In genomic region chr20:54067606-54068174, GRCh38 we compare ENCODE assay signal across 10 cellular contexts. TPM values are rescaled to one million over a fixed set of nuclear protein-coding genes. Genes with fewer than 3 reads are reported as not detected.
DNase-seq lines count a peak whose midpoint lies in the region; ATAC-seq and FAIRE-seq lines count a peak whose summit lies in the region.
"Had no signal": no experiment of that assay in that cellular context is flagged by ENCODE, and none has a peak within 500 bp of the region (broad histone marks: within the 10 kb centered on the region; RNA-seq: fewer than 3 reads in every experiment).

No MANE protein-coding gene starts in this region.

- H3K9me3 Mint-ChIP-seq in stimulated activated memory B cell treated with anti-CD40 and anti-IgM and Interleukin-4, amounts not matched to agents 10 μg/mL and 1 μg/mL and 100 μg/mL, for 72 hours, result no peaks in the 10 kb centered on the region
- no peaks in the 10 kb centered on the region for H3K9me3 Mint-ChIP-seq in CD8-positive, alpha-beta memory T cell
- H3K9me3 Mint-ChIP-seq: memory B cell had no signal

- H3K36me3 Mint-ChIP-seq in stimulated activated memory B cell treated with anti-CD40 and anti-IgM and Interleukin-4, amounts not matched to agents 10 μg/mL and 1 μg/mL and 100 μg/mL, for 72 hours, result no peaks in the 10 kb centered on the region
- no peaks in the 10 kb centered on the region for H3K36me3 Mint-ChIP-seq in CD8-positive, alpha-beta memory T cell
- H3K36me3 Mint-ChIP-seq: memory B cell had no signal

- peak overlapping the region; percentile 93 for H3K27ac Mint-ChIP-seq in stimulated activated memory B cell treated with anti-CD40 and anti-IgM and Interleukin-4, amounts not matched to agents 10 μg/mL and 1 μg/mL and 100 μg/mL, for 72 hours
- peak overlapping the region in 1 of 8 donors; percentile 23 for H3K27ac Mint-ChIP-seq in CD8-positive, alpha-beta memory T cell
- H3K27ac Mint-ChIP-seq: memory B cell had no signal

- H3K4me1 ChIP-seq in duodenal mucosa (ENCODE audit: control insufficient read depth in 1 of 2, insufficient read depth in 2 of 2, low read length in 2 of 2), result peaks cover 28 to 33% of the 10 kb centered on the region in 2 donors
- no peaks in the 10 kb centered on the region for H3K4me1 ChIP-seq in CD8-positive, alpha-beta memory T cell (ENCODE audit: insufficient read depth, low read length)

- ATAC-seq in GM21423 (IDR thresholded peaks at IDR 0.05; ENCODE audit: unreplicated experiment), result peak; percentile 57
- no peak for ATAC-seq in stimulated activated memory B cell treated with anti-CD40 and anti-IgM and Interleukin-4, amounts not matched to agents 10 μg/mL and 1 μg/mL and 100 μg/mL, for 72 hours
- ATAC-seq in HG02840 (IDR thresholded peaks at IDR 0.05; ENCODE audit: low FRiP score, unreplicated experiment), result no peak

- no peaks in the 10 kb centered on the region for H3K9me3 ChIP-seq in duodenal mucosa (ENCODE audit: control insufficient read depth in 1 of 2, low read length in 2 of 2)
- H3K9me3 ChIP-seq in CD8-positive, alpha-beta memory T cell (ENCODE audit: low read length), result no peaks in the 10 kb centered on the region

- peak overlapping the region; percentile 6 to 65 for H3K9ac ChIP-seq in duodenal mucosa (ENCODE audit: low read depth in 1 of 2, low read length in 2 of 2)

- H3K27me3 ChIP-seq in duodenal mucosa (ENCODE audit: control insufficient read depth in 1 of 2, insufficient read depth in 2 of 2, low read length in 2 of 2), result no peaks in the 10 kb centered on the region
- H3K27me3 ChIP-seq in CD8-positive, alpha-beta memory T cell (ENCODE audit: insufficient read depth, low read length, poor library complexity, severe bottlenecking), result no peaks in the 10 kb centered on the region

- H3K4me1 Mint-ChIP-seq in stimulated activated memory B cell treated with anti-CD40 and anti-IgM and Interleukin-4, amounts not matched to agents 10 μg/mL and 1 μg/mL and 100 μg/mL, for 72 hours, result peaks cover 57% of the 10 kb centered on the region
- H3K4me1 Mint-ChIP-seq in CD8-positive, alpha-beta memory T cell, result peaks cover 16 to 32% (median 22%) of the 10 kb centered on the region in 3 donors

- FAIRE-seq in HTR-8/SVneo (lab: Jason Lieb, UNC), result peak; percentile 81

- DNase-seq in A172 (ENCODE audit: low spot score), result peak; percentile 93
- peak; percentile 48 for DNase-seq in HTR-8/SVneo (ENCODE audit: insufficient read length, low spot score)
- DNase-seq in CD8-positive, alpha-beta memory T cell, result no peak
- DNase-seq in NCI-H1092 treated with DMSO at 0.1 percent for 48 hours (lab: John Stamatoyannopoulos, UW), result no peak
- DNase-seq: DND-41 had no signal

- peak overlapping the region in 1 of 2 donors; percentile 53 for H3K4me3 ChIP-seq in duodenal mucosa (ENCODE audit: low read depth in 1 of 2, low read length in 2 of 2)
- H3K4me3 ChIP-seq in CD8-positive, alpha-beta memory T cell (ENCODE audit: low read length), result no peak overlapping the region

- no peaks in the 10 kb centered on the region for H3K27me3 Mint-ChIP-seq in stimulated activated memory B cell treated with anti-CD40 and anti-IgM and Interleukin-4, amounts not matched to agents 10 μg/mL and 1 μg/mL and 100 μg/mL, for 72 hours
- peaks cover 0 to 2% of the 10 kb centered on the region in 2 donors for H3K27me3 Mint-ChIP-seq in CD8-positive, alpha-beta memory T cell
- H3K27me3 Mint-ChIP-seq: memory B cell had no signal

- H3K36me3 ChIP-seq in duodenal mucosa (ENCODE audit: control insufficient read depth in 1 of 2, insufficient read depth in 2 of 2, low read length in 2 of 2), result no peaks in the 10 kb centered on the region
- no peaks in the 10 kb centered on the region for H3K36me3 ChIP-seq in CD8-positive, alpha-beta memory T cell (ENCODE audit: insufficient read depth, low read length)

- no peak overlapping the region for H3K4me3 Mint-ChIP-seq in stimulated activated memory B cell treated with anti-CD40 and anti-IgM and Interleukin-4, amounts not matched to agents 10 μg/mL and 1 μg/mL and 100 μg/mL, for 72 hours
- no peak overlapping the region for H3K4me3 Mint-ChIP-seq in CD8-positive, alpha-beta memory T cell
- H3K4me3 Mint-ChIP-seq: memory B cell had no signal

- H3K27ac ChIP-seq in duodenal mucosa (ENCODE audit: low read depth, low read length), result peak overlapping the region; percentile 69
- no peak overlapping the region for H3K27ac ChIP-seq in CD8-positive, alpha-beta memory T cell (ENCODE audit: low read depth, low read length)

- CTCF ChIA-PET in CD8-positive, alpha-beta memory T cell (lab: Charles Lee), result no interaction called here

- POLR2A ChIA-PET in CD8-positive, alpha-beta memory T cell (lab: Charles Lee), result no interaction called here

RNA-seq across cellular contexts. Expression of gene BCAS1, which starts 2.7 kb away (rescaled TPM):
- total RNA-seq in A172 (2014; rRNA removed; shearing (Covaris generic)), result 0.07 TPM in 1 of 2 replicates, not detected in the other
- under 1 TPM; 0.09 to 0.15 TPM for total RNA-seq in CD8-positive, alpha-beta memory T cell
- 0.91 TPM for polyA plus RNA-seq in CD8-positive, alpha-beta memory T cell

Comparison
In these comparisons a context has a peak if more than half of its experiments do, and no peak if none do; other contexts are left out.
1. DNase-seq: peak in A172 (single experiment) and HTR-8/SVneo (single experiment); none in CD8-positive, alpha-beta memory T cell (0 of 5) and NCI-H1092 treated with DMSO at 0.1 percent for 48 hours (single experiment).